In the genomic region with DNA sequence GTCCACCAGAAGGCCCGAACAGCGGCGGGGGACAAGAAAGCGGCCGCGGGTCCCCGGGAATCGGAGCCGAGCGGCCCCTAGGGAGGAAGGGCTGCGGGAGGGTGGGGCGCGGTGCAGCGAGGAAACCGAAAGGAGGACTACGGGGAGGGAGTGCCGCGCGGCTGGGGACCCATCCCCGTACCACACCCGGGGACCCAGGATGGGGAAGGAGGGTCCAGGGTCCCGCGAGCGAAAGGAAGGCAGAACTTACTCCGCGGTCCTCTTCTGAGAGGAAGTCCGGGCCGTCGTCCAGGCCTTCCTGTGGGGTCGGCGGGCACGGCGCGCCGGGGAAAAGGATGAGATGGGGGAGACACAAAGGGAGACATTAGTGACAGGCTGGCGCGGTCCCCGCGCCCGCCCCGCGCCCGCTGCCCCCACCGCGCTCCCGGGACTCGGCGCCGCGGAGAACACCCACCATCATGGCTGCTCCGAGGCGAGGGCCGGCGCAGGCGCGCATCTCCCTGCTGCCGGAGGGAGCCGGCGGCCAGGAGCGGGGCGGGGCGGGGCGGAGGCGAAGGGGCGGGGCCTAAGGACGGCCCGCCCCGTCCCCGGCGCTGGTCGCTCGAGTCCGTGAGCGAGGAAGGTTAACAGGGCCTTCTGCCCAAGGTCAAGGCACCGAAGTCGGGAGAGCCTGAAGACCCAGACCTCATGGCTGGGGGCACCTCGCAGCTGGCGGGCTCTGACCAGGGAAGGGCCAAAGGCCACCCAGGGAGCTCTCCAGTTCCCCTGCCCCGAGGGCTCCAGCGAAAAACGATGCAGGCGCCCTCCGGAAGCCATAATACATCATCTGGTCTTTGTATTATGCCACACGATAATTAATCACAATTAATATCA, we compare ENCODE assay signal across 8 cellular contexts. TPM values are rescaled to one million over a fixed set of nuclear protein-coding genes. Genes with fewer than 3 reads are reported as not detected.
DNase-seq lines count a peak whose midpoint lies in the region; ATAC-seq and TF ChIP-seq lines count a peak whose summit lies in the region.

Gene SNX6 (minus strand): TSS at position 492 of the 873 bp plus-strand sequence. CDS start 32 bp downstream, at position 460.

- peaks cover 3% of the 10 kb centered on the region for H3K9me3 Mint-ChIP-seq in nephron
- H3K9me3 Mint-ChIP-seq in stimulated activated naive CD8-positive, alpha-beta T cell treated with anti-CD3 and anti-CD28 coated beads, Interleukin-15, Interleukin-2, amounts not matched to agents 100 ng/mL and 50 ng/mL, for 24 hours, result no peaks in the 10 kb centered on the region

- DNase-seq in DMS79 (lab: John Stamatoyannopoulos, UW), result peak; percentile 84
- DNase-seq in HuH-7.5 (ENCODE audit: low spot score), result peak; percentile 87
- peak; percentile 95 for DNase-seq in RWPE1 (ENCODE audit: low spot score)
- DNase-seq in activated effector memory CD4-positive, alpha-beta T cell treated with Interleukin-2 at 50 U/mL for 16 hours, result peak; percentile 77
- DNase-seq in fibroblast of the aortic adventitia (ENCODE audit: low read depth), result peak; percentile 64

- CTCF ChIA-PET in RWPE1 (lab: Yijun Ruan, JAX), result interaction anchor here (1.0 kb wide), 1 partner anchor 43 kb away, joined by 3 read pairs; no protein-coding TSS in a partner anchor

- peak; percentile 90 for ATAC-seq in GM21526 (IDR thresholded peaks at IDR 0.05; ENCODE audit: low FRiP score, unreplicated experiment)

- H3K4me1 Mint-ChIP-seq in nephron, result peaks cover 7% of the 10 kb centered on the region
- H3K4me1 Mint-ChIP-seq in stimulated activated naive CD8-positive, alpha-beta T cell treated with anti-CD3 and anti-CD28 coated beads, Interleukin-15, Interleukin-2, amounts not matched to agents 100 ng/mL and 50 ng/mL, for 24 hours (ENCODE audit: low read depth), result peaks cover 36% of the 10 kb centered on the region

- peak within 1 kb of the TSS; percentile 83 for H3K27ac ChIP-seq in RWPE1

- peak within 1 kb of the TSS; percentile 97 for H3K4me3 ChIP-seq in fibroblast of the aortic adventitia (ENCODE audit: low read depth, low read length)

- H3K36me3 Mint-ChIP-seq in nephron (ENCODE audit: low read depth), result peaks cover 11% of the 10 kb centered on the region
- H3K36me3 Mint-ChIP-seq in stimulated activated naive CD8-positive, alpha-beta T cell treated with anti-CD3 and anti-CD28 coated beads, Interleukin-15, Interleukin-2, amounts not matched to agents 100 ng/mL and 50 ng/mL, for 24 hours (ENCODE audit: low read depth), result peaks cover 12% of the 10 kb centered on the region

- peak within 1 kb of the TSS; percentile 81 to 96 (median 91) for H3K27ac Mint-ChIP-seq in nephron
- peak within 1 kb of the TSS; percentile 94 for H3K27ac Mint-ChIP-seq in stimulated activated naive CD8-positive, alpha-beta T cell treated with anti-CD3 and anti-CD28 coated beads, Interleukin-15, Interleukin-2, amounts not matched to agents 100 ng/mL and 50 ng/mL, for 24 hours

- POLR2A ChIA-PET in RWPE1 (lab: Yijun Ruan, JAX; ENCODE audit: low non-redundant PET), result no interaction called here

- no peak for TF ChIP-seq CTCF in RWPE1 (conservative IDR thresholded peaks at IDR 0.05; ENCODE audit: low read depth)
- no peak for TF ChIP-seq CTCF in fibroblast of the aortic adventitia (IDR thresholded peaks at IDR 0.05; ENCODE audit: insufficient read depth, low read length)
- no peak for TF ChIP-seq CTCF in nephron (IDR thresholded peaks at IDR 0.05; ENCODE audit: unreplicated experiment in 3 of 3)

- H3K4me3 Mint-ChIP-seq in nephron, result peak within 1 kb of the TSS; percentile 93 to 98 (median 95)
- H3K4me3 Mint-ChIP-seq in stimulated activated naive CD8-positive, alpha-beta T cell treated with anti-CD3 and anti-CD28 coated beads, Interleukin-15, Interleukin-2, amounts not matched to agents 100 ng/mL and 50 ng/mL, for 24 hours, result peak within 1 kb of the TSS; percentile 95

- H3K27me3 Mint-ChIP-seq in nephron (ENCODE audit: low read depth), result no peaks in the 10 kb centered on the region
- H3K27me3 Mint-ChIP-seq in stimulated activated naive CD8-positive, alpha-beta T cell treated with anti-CD3 and anti-CD28 coated beads, Interleukin-15, Interleukin-2, amounts not matched to agents 100 ng/mL and 50 ng/mL, for 24 hours, result peaks cover 3% of the 10 kb centered on the region

RNA-seq across cellular contexts. Expression of gene SNX6, which starts in this region (rescaled TPM):
- total RNA-seq in fibroblast of the aortic adventitia (ENCODE audit: low replicate concordance), result 252 and 258 TPM in 2 replicates

Comparison
In these comparisons a context has a peak if more than half of its experiments do, and no peak if none do; other contexts are left out.
1. Peak in every context shown above with its lines: DNase-seq, ATAC-seq, H3K4me3 ChIP-seq and H3K27ac ChIP-seq.